ENCODE assay signal across 13 cellular contexts in genomic region chr2:174038472-174038871, GRCh38.
DNase-seq lines count a peak whose midpoint lies in the region; ATAC-seq lines count a peak whose summit lies in the region.
"Had no signal": no experiment of that assay in that cellular context is flagged by ENCODE, and none has a peak within 500 bp of the region (broad histone marks: within the 10 kb centered on the region; RNA-seq: fewer than 3 reads in every experiment).

No MANE protein-coding gene starts in this region.

- H3K27ac Mint-ChIP-seq in activated naive CD4-positive, alpha-beta T cell treated with anti-CD3 and anti-CD28 coated beads, Interleukin-2, amount 50 U/mL, for 24 hours: peak overlapping the region; percentile 32
- H3K27ac Mint-ChIP-seq in activated naive CD4-positive, alpha-beta T cell treated with anti-CD3 and anti-CD28 coated beads, Interleukin-2, amount 10 ng/mL, durations not matched to agents 7 days and 5 days: no peak overlapping the region
- H3K27ac Mint-ChIP-seq in activated CD4-positive, alpha-beta memory T cell treated with anti-CD3 and anti-CD28 coated beads for 36 hours: peak overlapping the region; percentile 36
- peak overlapping the region; percentile 92 for H3K27ac Mint-ChIP-seq in stimulated activated effector memory CD8-positive, alpha-beta T cell treated with anti-CD3 and anti-CD28 coated beads, Interleukin-12 subunit alpha, Interleukin-12 subunit beta, amount 100 ng/mL, for 72 hours
- H3K27ac Mint-ChIP-seq in activated naive CD4-positive, alpha-beta T cell treated with anti-CD3 and anti-CD28 coated beads, Interleukin-2, amount 50 U/mL, for 72 hours: peak overlapping the region in 1 of 2 donors; percentile 84
- H3K27ac Mint-ChIP-seq: neural progenitor cell had no signal

- no peaks in the 10 kb centered on the region for H3K9me3 Mint-ChIP-seq in activated naive CD4-positive, alpha-beta T cell treated with anti-CD3 and anti-CD28 coated beads, Interleukin-2, amount 50 U/mL, for 24 hours
- no peaks in the 10 kb centered on the region for H3K9me3 Mint-ChIP-seq in activated naive CD4-positive, alpha-beta T cell treated with anti-CD3 and anti-CD28 coated beads, Interleukin-2, amount 10 ng/mL, durations not matched to agents 7 days and 5 days
- H3K9me3 Mint-ChIP-seq in activated CD4-positive, alpha-beta memory T cell treated with anti-CD3 and anti-CD28 coated beads for 36 hours: no peaks in the 10 kb centered on the region
- no peaks in the 10 kb centered on the region for H3K9me3 Mint-ChIP-seq in stimulated activated effector memory CD8-positive, alpha-beta T cell treated with anti-CD3 and anti-CD28 coated beads, Interleukin-12 subunit alpha, Interleukin-12 subunit beta, amount 100 ng/mL, for 72 hours
- no peaks in the 10 kb centered on the region for H3K9me3 Mint-ChIP-seq in activated naive CD4-positive, alpha-beta T cell treated with anti-CD3 and anti-CD28 coated beads, Interleukin-2, amount 50 U/mL, for 72 hours
- H3K9me3 Mint-ChIP-seq: central memory CD8-positive, alpha-beta T cell; neural progenitor cell had no signal

- CTCF ChIA-PET in activated naive CD4-positive, alpha-beta T cell treated with anti-CD3 and anti-CD28 coated beads, Interleukin-2, amount 10 ng/mL, durations not matched to agents 7 days and 5 days (lab: Charles Lee): interaction anchor here (1.0 kb wide), 1 partner anchor 635 kb away, joined by 3 read pairs; no protein-coding TSS in a partner anchor
- CTCF ChIA-PET in activated CD4-positive, alpha-beta memory T cell treated with anti-CD3 and anti-CD28 coated beads for 36 hours (lab: Charles Lee): interaction anchor here (1.2 kb wide), 1 partner anchor 98 kb away, joined by 3 read pairs; no protein-coding TSS in a partner anchor

- DNase-seq in activated naive CD4-positive, alpha-beta T cell treated with anti-CD3 and anti-CD28 coated beads, Interleukin-2, amount 10 ng/mL, durations not matched to agents 7 days and 5 days: no peak
- DNase-seq in activated CD4-positive, alpha-beta memory T cell treated with anti-CD3 and anti-CD28 coated beads for 36 hours: no peak
- DNase-seq in stimulated activated effector memory CD8-positive, alpha-beta T cell treated with anti-CD3 and anti-CD28 coated beads, Interleukin-12 subunit alpha, Interleukin-12 subunit beta, amount 100 ng/mL, for 72 hours (ENCODE audit: low spot score in 2 of 2): no peak
- DNase-seq in activated CD8-positive, alpha-beta memory T cell treated with anti-CD3 and anti-CD28 coated beads, Interleukin-2, amount 50 U/mL, for 4 hours: no peak
- DNase-seq in activated naive CD4-positive, alpha-beta T cell treated with anti-CD3 and anti-CD28 coated beads, Interleukin-2, amount 50 U/mL, for 72 hours (ENCODE audit: low spot score in 2 of 2): no peak
- DNase-seq in GDM1 (lab: John Stamatoyannopoulos, UW): no peak
- DNase-seq: activated T-cell treated with anti-CD3 and anti-CD28 coated beads, Interleukin-2, amount 50 U/mL, for 48 hours; NCI-H1436; stimulated activated CD4-positive, alpha-beta T cell treated with anti-CD3 and anti-CD28 coated beads, Interleukin-15, amount 100 ng/mL, for 24 hours had no signal

- H3K36me3 Mint-ChIP-seq in activated naive CD4-positive, alpha-beta T cell treated with anti-CD3 and anti-CD28 coated beads, Interleukin-2, amount 50 U/mL, for 24 hours: no peaks in the 10 kb centered on the region
- H3K36me3 Mint-ChIP-seq in activated naive CD4-positive, alpha-beta T cell treated with anti-CD3 and anti-CD28 coated beads, Interleukin-2, amount 10 ng/mL, durations not matched to agents 7 days and 5 days: no peaks in the 10 kb centered on the region
- no peaks in the 10 kb centered on the region for H3K36me3 Mint-ChIP-seq in activated CD4-positive, alpha-beta memory T cell treated with anti-CD3 and anti-CD28 coated beads for 36 hours
- H3K36me3 Mint-ChIP-seq in stimulated activated effector memory CD8-positive, alpha-beta T cell treated with anti-CD3 and anti-CD28 coated beads, Interleukin-12 subunit alpha, Interleukin-12 subunit beta, amount 100 ng/mL, for 72 hours: peaks cover 5% of the 10 kb centered on the region
- peaks cover 0 to 8% of the 10 kb centered on the region in 2 donors for H3K36me3 Mint-ChIP-seq in activated naive CD4-positive, alpha-beta T cell treated with anti-CD3 and anti-CD28 coated beads, Interleukin-2, amount 50 U/mL, for 72 hours
- H3K36me3 Mint-ChIP-seq: neural progenitor cell had no signal

- H3K4me3 Mint-ChIP-seq in activated naive CD4-positive, alpha-beta T cell treated with anti-CD3 and anti-CD28 coated beads, Interleukin-2, amount 50 U/mL, for 24 hours: no peak overlapping the region
- no peak overlapping the region for H3K4me3 Mint-ChIP-seq in activated naive CD4-positive, alpha-beta T cell treated with anti-CD3 and anti-CD28 coated beads, Interleukin-2, amount 10 ng/mL, durations not matched to agents 7 days and 5 days
- H3K4me3 Mint-ChIP-seq in activated CD4-positive, alpha-beta memory T cell treated with anti-CD3 and anti-CD28 coated beads for 36 hours: no peak overlapping the region
- no peak overlapping the region for H3K4me3 Mint-ChIP-seq in stimulated activated effector memory CD8-positive, alpha-beta T cell treated with anti-CD3 and anti-CD28 coated beads, Interleukin-12 subunit alpha, Interleukin-12 subunit beta, amount 100 ng/mL, for 72 hours
- H3K4me3 Mint-ChIP-seq: central memory CD8-positive, alpha-beta T cell; neural progenitor cell had no signal

- no peaks in the 10 kb centered on the region for H3K27me3 Mint-ChIP-seq in activated naive CD4-positive, alpha-beta T cell treated with anti-CD3 and anti-CD28 coated beads, Interleukin-2, amount 50 U/mL, for 24 hours
- H3K27me3 Mint-ChIP-seq in activated naive CD4-positive, alpha-beta T cell treated with anti-CD3 and anti-CD28 coated beads, Interleukin-2, amount 10 ng/mL, durations not matched to agents 7 days and 5 days: peaks cover 24% of the 10 kb centered on the region
- H3K27me3 Mint-ChIP-seq in activated CD4-positive, alpha-beta memory T cell treated with anti-CD3 and anti-CD28 coated beads for 36 hours: peaks cover 7% of the 10 kb centered on the region

- ATAC-seq in HG03520 (IDR thresholded peaks at IDR 0.05; ENCODE audit: unreplicated experiment): peak; percentile 34
- ATAC-seq in stimulated activated effector memory CD8-positive, alpha-beta T cell treated with anti-CD3 and anti-CD28 coated beads, Interleukin-12 subunit alpha, Interleukin-12 subunit beta, amount 100 ng/mL, for 72 hours: no peak
- no peak for ATAC-seq in activated naive CD4-positive, alpha-beta T cell treated with anti-CD3 and anti-CD28 coated beads, Interleukin-2, amount 50 U/mL, for 72 hours

- POLR2A ChIA-PET in activated CD4-positive, alpha-beta memory T cell treated with anti-CD3 and anti-CD28 coated beads for 36 hours (lab: Charles Lee): interaction anchor here (1.2 kb wide), 1 partner anchor 74 kb away, joined by 4 read pairs; no protein-coding TSS in a partner anchor

- H3K4me1 Mint-ChIP-seq in activated naive CD4-positive, alpha-beta T cell treated with anti-CD3 and anti-CD28 coated beads, Interleukin-2, amount 50 U/mL, for 24 hours: peaks cover 12% of the 10 kb centered on the region
- H3K4me1 Mint-ChIP-seq in activated naive CD4-positive, alpha-beta T cell treated with anti-CD3 and anti-CD28 coated beads, Interleukin-2, amount 10 ng/mL, durations not matched to agents 7 days and 5 days: peaks cover 19% of the 10 kb centered on the region
- peaks cover 17% of the 10 kb centered on the region for H3K4me1 Mint-ChIP-seq in activated CD4-positive, alpha-beta memory T cell treated with anti-CD3 and anti-CD28 coated beads for 36 hours (ENCODE audit: low read depth)
- peaks cover 31% of the 10 kb centered on the region for H3K4me1 Mint-ChIP-seq in stimulated activated effector memory CD8-positive, alpha-beta T cell treated with anti-CD3 and anti-CD28 coated beads, Interleukin-12 subunit alpha, Interleukin-12 subunit beta, amount 100 ng/mL, for 72 hours

- intact Hi-C loops in activated CD4-positive, alpha-beta memory T cell treated with anti-CD3 and anti-CD28 coated beads for 36 hours (cut with micrococcal nuclease): loop anchor here (5.0 to 10.0 kb wide), 3 partner anchors 96 to 754 kb away; no protein-coding TSS in a partner anchor
